ENCODE assay signal across 1 cellular context in the genomic region with DNA sequence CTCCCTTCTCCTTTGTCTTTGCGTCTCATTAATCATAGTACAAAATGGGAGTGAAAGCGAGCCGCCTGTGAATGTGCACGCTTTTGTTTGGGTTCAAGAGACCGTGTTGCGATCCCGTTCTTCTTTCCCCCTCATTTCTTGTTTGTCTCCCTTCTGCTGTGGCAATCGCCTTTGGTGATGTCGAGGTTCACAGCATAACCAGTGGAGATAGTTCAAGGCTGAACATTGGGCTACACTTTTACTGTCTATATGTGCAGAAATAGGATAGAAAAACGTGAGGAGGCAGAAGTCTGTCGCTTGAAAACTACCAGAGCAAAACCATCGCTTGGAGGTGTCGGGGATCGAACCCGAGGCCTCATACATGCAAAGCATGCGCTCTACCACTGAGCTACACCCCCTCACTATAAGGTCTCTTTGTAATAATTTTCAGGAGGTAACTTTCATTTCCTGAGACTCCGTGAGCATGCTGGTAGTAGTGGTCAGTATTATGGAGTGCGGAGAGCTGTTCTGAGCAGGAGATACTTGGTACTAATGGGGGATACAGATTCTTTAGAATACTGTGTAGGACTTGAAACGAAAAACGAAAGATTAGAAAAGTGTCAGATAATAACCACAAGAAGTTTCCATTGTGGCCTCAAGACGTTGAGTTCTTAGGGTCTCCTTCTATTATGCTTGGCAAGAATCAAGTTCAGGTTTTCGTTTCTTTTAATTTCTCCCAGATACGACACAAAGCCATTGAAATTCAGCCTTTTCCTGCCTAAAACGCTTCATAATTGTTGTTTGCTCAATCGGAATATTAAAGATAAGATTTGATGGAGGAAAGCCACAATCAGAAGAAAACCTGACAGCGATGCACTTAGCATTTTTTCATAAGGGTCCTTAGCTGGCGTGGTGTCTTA.
A peak's percentile ranks its signal among the peaks of the same experiment; 100 is the strongest.
TF ChIP-seq lines count a peak whose summit lies in the region.

No MANE protein-coding gene starts in this region.

TF ChIP-seq in H1, 55 proteins besides CTCF, POLR2A, EP300 and RAD21 (continued from another document):
- TF ChIP-seq, protein P1, sequence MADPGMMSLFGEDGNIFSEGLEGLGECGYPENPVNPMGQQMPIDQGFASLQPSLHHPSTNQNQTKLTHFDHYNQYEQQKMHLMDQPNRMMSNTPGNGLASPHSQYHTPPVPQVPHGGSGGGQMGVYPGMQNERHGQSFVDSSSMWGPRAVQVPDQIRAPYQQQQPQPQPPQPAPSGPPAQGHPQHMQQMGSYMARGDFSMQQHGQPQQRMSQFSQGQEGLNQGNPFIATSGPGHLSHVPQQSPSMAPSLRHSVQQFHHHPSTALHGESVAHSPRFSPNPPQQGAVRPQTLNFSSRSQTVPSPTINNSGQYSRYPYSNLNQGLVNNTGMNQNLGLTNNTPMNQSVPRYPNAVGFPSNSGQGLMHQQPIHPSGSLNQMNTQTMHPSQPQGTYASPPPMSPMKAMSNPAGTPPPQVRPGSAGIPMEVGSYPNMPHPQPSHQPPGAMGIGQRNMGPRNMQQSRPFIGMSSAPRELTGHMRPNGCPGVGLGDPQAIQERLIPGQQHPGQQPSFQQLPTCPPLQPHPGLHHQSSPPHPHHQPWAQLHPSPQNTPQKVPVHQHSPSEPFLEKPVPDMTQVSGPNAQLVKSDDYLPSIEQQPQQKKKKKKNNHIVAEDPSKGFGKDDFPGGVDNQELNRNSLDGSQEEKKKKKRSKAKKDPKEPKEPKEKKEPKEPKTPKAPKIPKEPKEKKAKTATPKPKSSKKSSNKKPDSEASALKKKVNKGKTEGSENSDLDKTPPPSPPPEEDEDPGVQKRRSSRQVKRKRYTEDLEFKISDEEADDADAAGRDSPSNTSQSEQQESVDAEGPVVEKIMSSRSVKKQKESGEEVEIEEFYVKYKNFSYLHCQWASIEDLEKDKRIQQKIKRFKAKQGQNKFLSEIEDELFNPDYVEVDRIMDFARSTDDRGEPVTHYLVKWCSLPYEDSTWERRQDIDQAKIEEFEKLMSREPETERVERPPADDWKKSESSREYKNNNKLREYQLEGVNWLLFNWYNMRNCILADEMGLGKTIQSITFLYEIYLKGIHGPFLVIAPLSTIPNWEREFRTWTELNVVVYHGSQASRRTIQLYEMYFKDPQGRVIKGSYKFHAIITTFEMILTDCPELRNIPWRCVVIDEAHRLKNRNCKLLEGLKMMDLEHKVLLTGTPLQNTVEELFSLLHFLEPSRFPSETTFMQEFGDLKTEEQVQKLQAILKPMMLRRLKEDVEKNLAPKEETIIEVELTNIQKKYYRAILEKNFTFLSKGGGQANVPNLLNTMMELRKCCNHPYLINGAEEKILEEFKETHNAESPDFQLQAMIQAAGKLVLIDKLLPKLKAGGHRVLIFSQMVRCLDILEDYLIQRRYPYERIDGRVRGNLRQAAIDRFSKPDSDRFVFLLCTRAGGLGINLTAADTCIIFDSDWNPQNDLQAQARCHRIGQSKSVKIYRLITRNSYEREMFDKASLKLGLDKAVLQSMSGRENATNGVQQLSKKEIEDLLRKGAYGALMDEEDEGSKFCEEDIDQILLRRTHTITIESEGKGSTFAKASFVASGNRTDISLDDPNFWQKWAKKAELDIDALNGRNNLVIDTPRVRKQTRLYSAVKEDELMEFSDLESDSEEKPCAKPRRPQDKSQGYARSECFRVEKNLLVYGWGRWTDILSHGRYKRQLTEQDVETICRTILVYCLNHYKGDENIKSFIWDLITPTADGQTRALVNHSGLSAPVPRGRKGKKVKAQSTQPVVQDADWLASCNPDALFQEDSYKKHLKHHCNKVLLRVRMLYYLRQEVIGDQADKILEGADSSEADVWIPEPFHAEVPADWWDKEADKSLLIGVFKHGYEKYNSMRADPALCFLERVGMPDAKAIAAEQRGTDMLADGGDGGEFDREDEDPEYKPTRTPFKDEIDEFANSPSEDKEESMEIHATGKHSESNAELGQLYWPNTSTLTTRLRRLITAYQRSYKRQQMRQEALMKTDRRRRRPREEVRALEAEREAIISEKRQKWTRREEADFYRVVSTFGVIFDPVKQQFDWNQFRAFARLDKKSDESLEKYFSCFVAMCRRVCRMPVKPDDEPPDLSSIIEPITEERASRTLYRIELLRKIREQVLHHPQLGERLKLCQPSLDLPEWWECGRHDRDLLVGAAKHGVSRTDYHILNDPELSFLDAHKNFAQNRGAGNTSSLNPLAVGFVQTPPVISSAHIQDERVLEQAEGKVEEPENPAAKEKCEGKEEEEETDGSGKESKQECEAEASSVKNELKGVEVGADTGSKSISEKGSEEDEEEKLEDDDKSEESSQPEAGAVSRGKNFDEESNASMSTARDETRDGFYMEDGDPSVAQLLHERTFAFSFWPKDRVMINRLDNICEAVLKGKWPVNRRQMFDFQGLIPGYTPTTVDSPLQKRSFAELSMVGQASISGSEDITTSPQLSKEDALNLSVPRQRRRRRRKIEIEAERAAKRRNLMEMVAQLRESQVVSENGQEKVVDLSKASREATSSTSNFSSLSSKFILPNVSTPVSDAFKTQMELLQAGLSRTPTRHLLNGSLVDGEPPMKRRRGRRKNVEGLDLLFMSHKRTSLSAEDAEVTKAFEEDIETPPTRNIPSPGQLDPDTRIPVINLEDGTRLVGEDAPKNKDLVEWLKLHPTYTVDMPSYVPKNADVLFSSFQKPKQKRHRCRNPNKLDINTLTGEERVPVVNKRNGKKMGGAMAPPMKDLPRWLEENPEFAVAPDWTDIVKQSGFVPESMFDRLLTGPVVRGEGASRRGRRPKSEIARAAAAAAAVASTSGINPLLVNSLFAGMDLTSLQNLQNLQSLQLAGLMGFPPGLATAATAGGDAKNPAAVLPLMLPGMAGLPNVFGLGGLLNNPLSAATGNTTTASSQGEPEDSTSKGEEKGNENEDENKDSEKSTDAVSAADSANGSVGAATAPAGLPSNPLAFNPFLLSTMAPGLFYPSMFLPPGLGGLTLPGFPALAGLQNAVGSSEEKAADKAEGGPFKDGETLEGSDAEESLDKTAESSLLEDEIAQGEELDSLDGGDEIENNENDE (IDR thresholded peaks at IDR 0.05; ENCODE audit: insufficient replicate concordance, low read length), result no peak
- TF ChIP-seq SIX5 (IDR thresholded peaks at IDR 0.05; ENCODE audit: low read depth, low read length), result no peak
- no peak for TF ChIP-seq SP2 (IDR thresholded peaks at IDR 0.05; ENCODE audit: low read length)
- no peak for TF ChIP-seq SIRT6 (IDR thresholded peaks at IDR 0.05; ENCODE audit: low read length)
- no peak for TF ChIP-seq POLR2AphosphoS5 (IDR thresholded peaks at IDR 0.05; ENCODE audit: low read depth, low read length)
- no peak for TF ChIP-seq HDAC6 (IDR thresholded peaks at IDR 0.05; ENCODE audit: low read depth, low read length)
- TF ChIP-seq TAF1 (IDR thresholded peaks at IDR 0.05; ENCODE audit: low read depth, low read length), result no peak
- TF ChIP-seq SP4 (IDR thresholded peaks at IDR 0.05; ENCODE audit: low read length), result no peak
- no peak for TF ChIP-seq CHD1 (IDR thresholded peaks at IDR 0.05; ENCODE audit: low read depth, low read length)
- TF ChIP-seq, protein P2, sequence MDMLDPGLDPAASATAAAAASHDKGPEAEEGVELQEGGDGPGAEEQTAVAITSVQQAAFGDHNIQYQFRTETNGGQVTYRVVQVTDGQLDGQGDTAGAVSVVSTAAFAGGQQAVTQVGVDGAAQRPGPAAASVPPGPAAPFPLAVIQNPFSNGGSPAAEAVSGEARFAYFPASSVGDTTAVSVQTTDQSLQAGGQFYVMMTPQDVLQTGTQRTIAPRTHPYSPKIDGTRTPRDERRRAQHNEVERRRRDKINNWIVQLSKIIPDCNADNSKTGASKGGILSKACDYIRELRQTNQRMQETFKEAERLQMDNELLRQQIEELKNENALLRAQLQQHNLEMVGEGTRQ (IDR thresholded peaks at IDR 0.05; ENCODE audit: low read length), result no peak
- no peak for TF ChIP-seq KDM1A (IDR thresholded peaks at IDR 0.05; ENCODE audit: borderline replicate concordance, low read length)
- TF ChIP-seq ASH2L (IDR thresholded peaks at IDR 0.05; ENCODE audit: low read length), result peak; percentile 13
- no peak for TF ChIP-seq NANOG (IDR thresholded peaks at IDR 0.05; ENCODE audit: insufficient read depth, low read depth, low read length, poor library complexity, severe bottlenecking)
- TF ChIP-seq JUN (IDR thresholded peaks at IDR 0.05; ENCODE audit: low read depth, low read length), result no peak
- no peak for TF ChIP-seq RBBP5 (IDR thresholded peaks at IDR 0.05; ENCODE audit: borderline replicate concordance, low read depth, low read length)
- TF ChIP-seq RFX5 (IDR thresholded peaks at IDR 0.05; ENCODE audit: borderline replicate concordance, low read depth, low read length), result no peak
- no peak for TF ChIP-seq TAF7 (optimal IDR thresholded peaks at IDR 0.05; ENCODE audit: borderline replicate concordance, low read depth, low read length)
- TF ChIP-seq MAFK (IDR thresholded peaks at IDR 0.05; ENCODE audit: low read depth, low read length), result peak; percentile 59; the same call in 1 of the 2 replicates
- TF ChIP-seq BRCA1 (IDR thresholded peaks at IDR 0.05; ENCODE audit: low read depth, low read length), result no peak
- TF ChIP-seq RNF2 (IDR thresholded peaks at IDR 0.05; ENCODE audit: borderline replicate concordance, low read depth, low read length, missing control alignments, poor library complexity, severe bottlenecking), result peak; percentile 51
- TF ChIP-seq, protein P3, sequence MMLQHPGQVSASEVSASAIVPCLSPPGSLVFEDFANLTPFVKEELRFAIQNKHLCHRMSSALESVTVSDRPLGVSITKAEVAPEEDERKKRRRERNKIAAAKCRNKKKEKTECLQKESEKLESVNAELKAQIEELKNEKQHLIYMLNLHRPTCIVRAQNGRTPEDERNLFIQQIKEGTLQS (IDR thresholded peaks at IDR 0.05; ENCODE audit: insufficient read depth, low read depth, low read length), result no peak
- no peak for TF ChIP-seq CEBPB (IDR thresholded peaks at IDR 0.05; ENCODE audit: low read depth, low read length)
- no peak for TF ChIP-seq TCF12 (IDR thresholded peaks at IDR 0.05; ENCODE audit: low read depth, low read length)
- TF ChIP-seq POU5F1 (IDR thresholded peaks at IDR 0.05; ENCODE audit: low read depth, low read length), result 0 out of 2 replicates have a peak, but pooled peaks have one; percentile 13
- no peak for TF ChIP-seq YY1 (IDR thresholded peaks at IDR 0.05; ENCODE audit: low read depth, low read length)
- 0 out of 2 replicates have a peak, but pooled peaks have one; percentile 18 for TF ChIP-seq TEAD4 (IDR thresholded peaks at IDR 0.05; ENCODE audit: low read depth, low read length)
- peak; percentile 98 for TF ChIP-seq TBP (IDR thresholded peaks at IDR 0.05; ENCODE audit: low read depth, low read length)
- TF ChIP-seq EZH2 (IDR thresholded peaks at IDR 0.05; ENCODE audit: low read depth, low read length, severe bottlenecking), result peak; percentile 65
- no peak for TF ChIP-seq CTBP2 (IDR thresholded peaks at IDR 0.05; ENCODE audit: borderline replicate concordance, insufficient read depth, insufficient read length, low read length)
- TF ChIP-seq RXRA (IDR thresholded peaks at IDR 0.05; ENCODE audit: insufficient read depth, low read depth, low read length), result no peak
- TF ChIP-seq, protein P4, sequence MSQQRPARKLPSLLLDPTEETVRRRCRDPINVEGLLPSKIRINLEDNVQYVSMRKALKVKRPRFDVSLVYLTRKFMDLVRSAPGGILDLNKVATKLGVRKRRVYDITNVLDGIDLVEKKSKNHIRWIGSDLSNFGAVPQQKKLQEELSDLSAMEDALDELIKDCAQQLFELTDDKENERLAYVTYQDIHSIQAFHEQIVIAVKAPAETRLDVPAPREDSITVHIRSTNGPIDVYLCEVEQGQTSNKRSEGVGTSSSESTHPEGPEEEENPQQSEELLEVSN (IDR thresholded peaks at IDR 0.05), result no peak
- no peak for TF ChIP-seq CBX8 (IDR thresholded peaks at IDR 0.05; ENCODE audit: borderline replicate concordance, low read depth, low read length)
- TF ChIP-seq, protein P5, sequence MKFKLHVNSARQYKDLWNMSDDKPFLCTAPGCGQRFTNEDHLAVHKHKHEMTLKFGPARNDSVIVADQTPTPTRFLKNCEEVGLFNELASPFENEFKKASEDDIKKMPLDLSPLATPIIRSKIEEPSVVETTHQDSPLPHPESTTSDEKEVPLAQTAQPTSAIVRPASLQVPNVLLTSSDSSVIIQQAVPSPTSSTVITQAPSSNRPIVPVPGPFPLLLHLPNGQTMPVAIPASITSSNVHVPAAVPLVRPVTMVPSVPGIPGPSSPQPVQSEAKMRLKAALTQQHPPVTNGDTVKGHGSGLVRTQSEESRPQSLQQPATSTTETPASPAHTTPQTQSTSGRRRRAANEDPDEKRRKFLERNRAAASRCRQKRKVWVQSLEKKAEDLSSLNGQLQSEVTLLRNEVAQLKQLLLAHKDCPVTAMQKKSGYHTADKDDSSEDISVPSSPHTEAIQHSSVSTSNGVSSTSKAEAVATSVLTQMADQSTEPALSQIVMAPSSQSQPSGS (IDR thresholded peaks at IDR 0.05; ENCODE audit: low read length), result no peak
- TF ChIP-seq CBX5 (IDR thresholded peaks at IDR 0.05; ENCODE audit: low read depth, low read length), result no peak
TF ChIP-seq in H1: peak in this region for 7.
